Comparison of ENCODE assay signal across 8 cellular contexts in genomic region chr2:230712443-230713330, GRCh38. TPM values are rescaled to one million over a fixed set of nuclear protein-coding genes. Genes with fewer than 3 reads are reported as not detected.
DNase-seq lines count a peak whose midpoint lies in the region; ATAC-seq, FAIRE-seq and TF ChIP-seq lines count a peak whose summit lies in the region.

Gene CAB39, plus strand, starts transcription at chr2:230712842. Its CDS starts 47,160 bp downstream, at chr2:230760002.

- CTCF ChIA-PET in naive thymus-derived CD4-positive, alpha-beta T cell (lab: Charles Lee): interaction anchor here (0.6 to 2.2 kb wide), 7 partner anchors 10 to 86 kb away, joined by 3 to 14 read pairs (median 5); no protein-coding TSS in a partner anchor

- H3K36me3 Mint-ChIP-seq in naive thymus-derived CD4-positive, alpha-beta T cell: peaks cover 0 to 28% (median 4%) of the 10 kb centered on the region in 5 donors
- peaks cover 9 to 21% of the 10 kb centered on the region in 2 donors for H3K36me3 Mint-ChIP-seq in stimulated activated naive B cell treated with anti-CD40 and anti-IgM and Interleukin-4, amounts not matched to agents 10 μg/mL and 1 μg/mL and 100 μg/mL, for 72 hours

- no peaks in the 10 kb centered on the region for H3K27me3 Mint-ChIP-seq in naive thymus-derived CD4-positive, alpha-beta T cell
- no peaks in the 10 kb centered on the region for H3K27me3 Mint-ChIP-seq in stimulated activated naive B cell treated with anti-CD40 and anti-IgM and Interleukin-4, amounts not matched to agents 10 μg/mL and 1 μg/mL and 100 μg/mL, for 72 hours

- peak; percentile 75 for DNase-seq in DMS79 treated with DMSO at 0.1 percent for 48 hours (lab: John Stamatoyannopoulos, UW)
- peak; percentile 70 for DNase-seq in RCC 7860 (ENCODE audit: low spot score)
- peak; percentile 86 for DNase-seq in activated T-helper 1 cell treated with Interleukin-2 at 50 U/mL for 16 hours (ENCODE audit: low read depth)
- DNase-seq in fibroblast of gingiva (ENCODE audit: low read depth): peak; percentile 86
- DNase-seq in naive thymus-derived CD4-positive, alpha-beta T cell: peak; percentile 82 to 94 (median 90)
- DNase-seq in stimulated activated naive B cell treated with anti-CD40 and anti-IgM and Interleukin-4, amounts not matched to agents 10 μg/mL and 1 μg/mL and 100 μg/mL, for 72 hours: peak; percentile 88

- H3K4me3 ChIP-seq in KMS-11 (IDR thresholded peaks at IDR 0.05; ENCODE audit: insufficient read depth, low read depth, low read length): peak within 1 kb of the TSS; percentile 85
- H3K4me3 ChIP-seq in naive thymus-derived CD4-positive, alpha-beta T cell (ENCODE audit: low read length): peak within 1 kb of the TSS; percentile 92

- H3K9me3 ChIP-seq in naive thymus-derived CD4-positive, alpha-beta T cell (ENCODE audit: control insufficient read depth in 2 of 3, low read length in 3 of 3): no peaks in the 10 kb centered on the region

- intact Hi-C loops in naive thymus-derived CD4-positive, alpha-beta T cell (cut with micrococcal nuclease): loop anchor here (1.0 to 5.0 kb wide), 13 partner anchors 51 to 790 kb away; partner anchors contain the start of genes FBXO36 (in 1 of the 2), SP100 (in 1 of the 2), SP140 (in 1 of the 2) and SP140L (in 1 of the 2)

- peaks cover 39% of the 10 kb centered on the region for H3K4me1 ChIP-seq in KMS-11 (ENCODE audit: low read depth, poor library complexity, severe bottlenecking)
- H3K4me1 ChIP-seq in naive thymus-derived CD4-positive, alpha-beta T cell (ENCODE audit: control insufficient read depth in 2 of 2, insufficient read depth in 2 of 2, low read length in 2 of 2): peaks cover 27 to 35% of the 10 kb centered on the region in 2 donors

- peaks cover 18% of the 10 kb centered on the region for H4K20me1 ChIP-seq in KMS-11 (ENCODE audit: insufficient read depth)

- POLR2A ChIA-PET in naive thymus-derived CD4-positive, alpha-beta T cell (lab: Charles Lee): interaction anchor here (0.9 to 2.5 kb wide), 11 partner anchors 10 to 85 kb away, joined by 3 to 24 read pairs (median 5); no protein-coding TSS in a partner anchor

- H3K36me3 ChIP-seq in KMS-11 (ENCODE audit: insufficient read depth): no peaks in the 10 kb centered on the region
- H3K36me3 ChIP-seq in naive thymus-derived CD4-positive, alpha-beta T cell (ENCODE audit: control insufficient read depth in 2 of 3, insufficient read depth in 3 of 3, low read length in 3 of 3): peaks cover 0 to 6% (median 0%) of the 10 kb centered on the region in 3 experiments

- no peaks in the 10 kb centered on the region for H3K27me3 ChIP-seq in KMS-11 (ENCODE audit: insufficient read depth, low read depth)
- no peaks in the 10 kb centered on the region for H3K27me3 ChIP-seq in naive thymus-derived CD4-positive, alpha-beta T cell (ENCODE audit: control insufficient read depth in 2 of 2, insufficient read depth in 2 of 2, low read length in 2 of 2)

- no peak; the same call in none of the 2 replicates for TF ChIP-seq CTCF in KMS-11 (conservative IDR thresholded peaks at IDR 0.05; ENCODE audit: low read depth, low read length)

- H3K27ac Mint-ChIP-seq in naive thymus-derived CD4-positive, alpha-beta T cell: peak within 1 kb of the TSS; percentile 92 to 98 (median 97)
- peak within 1 kb of the TSS; percentile 93 for H3K27ac Mint-ChIP-seq in stimulated activated naive B cell treated with anti-CD40 and anti-IgM and Interleukin-4, amounts not matched to agents 10 μg/mL and 1 μg/mL and 100 μg/mL, for 72 hours

- ATAC-seq in GM21737 (IDR thresholded peaks at IDR 0.05; ENCODE audit: unreplicated experiment): peak; percentile 86
- ATAC-seq in naive thymus-derived CD4-positive, alpha-beta T cell: peak; percentile 96
- ATAC-seq in stimulated activated naive B cell treated with anti-CD40 and anti-IgM and Interleukin-4, amounts not matched to agents 10 μg/mL and 1 μg/mL and 100 μg/mL, for 72 hours (replicated peaks): peak; percentile 90 to 94

- H2AFZ ChIP-seq in KMS-11 (ENCODE audit: low read depth): peak within 1 kb of the TSS; percentile 99

- H3K9me3 Mint-ChIP-seq in naive thymus-derived CD4-positive, alpha-beta T cell: no peaks in the 10 kb centered on the region
- no peaks in the 10 kb centered on the region for H3K9me3 Mint-ChIP-seq in stimulated activated naive B cell treated with anti-CD40 and anti-IgM and Interleukin-4, amounts not matched to agents 10 μg/mL and 1 μg/mL and 100 μg/mL, for 72 hours

- H3K79me2 ChIP-seq in KMS-11 (ENCODE audit: insufficient read depth, low read depth): peaks cover 47% of the 10 kb centered on the region

- peaks cover 31 to 53% (median 50%) of the 10 kb centered on the region in 7 donors for H3K4me1 Mint-ChIP-seq in naive thymus-derived CD4-positive, alpha-beta T cell
- H3K4me1 Mint-ChIP-seq in stimulated activated naive B cell treated with anti-CD40 and anti-IgM and Interleukin-4, amounts not matched to agents 10 μg/mL and 1 μg/mL and 100 μg/mL, for 72 hours: peaks cover 25 to 44% of the 10 kb centered on the region in 2 donors

- peak within 1 kb of the TSS; percentile 87 for H3K4me2 ChIP-seq in KMS-11

- peak within 1 kb of the TSS; percentile 91 to 99 (median 98) for H3K4me3 Mint-ChIP-seq in naive thymus-derived CD4-positive, alpha-beta T cell
- H3K4me3 Mint-ChIP-seq in stimulated activated naive B cell treated with anti-CD40 and anti-IgM and Interleukin-4, amounts not matched to agents 10 μg/mL and 1 μg/mL and 100 μg/mL, for 72 hours: peak within 1 kb of the TSS; percentile 94 to 98

- no peak for FAIRE-seq in RCC 7860 (lab: Jason Lieb, UNC)

- peak within 1 kb of the TSS; percentile 72 for H3K9ac ChIP-seq in KMS-11

- H3K27ac ChIP-seq in KMS-11: peak within 1 kb of the TSS; percentile 36
- peak within 1 kb of the TSS; percentile 91 for H3K27ac ChIP-seq in naive thymus-derived CD4-positive, alpha-beta T cell (ENCODE audit: low read depth, low read length)

RNA-seq across cellular contexts. Expression of gene CAB39, which starts in this region (rescaled TPM):
- total RNA-seq in naive thymus-derived CD4-positive, alpha-beta T cell: 100 to 1,000 TPM in 2 of 5 experiments, 10 to 100 TPM in 3; 71.0 to 186 (median 95.4) TPM
- polyA plus RNA-seq in naive thymus-derived CD4-positive, alpha-beta T cell: 10 to 100 TPM; 73.1 to 79.4 TPM

Comparison
In these comparisons a context has a peak if more than half of its experiments do, and no peak if none do; other contexts are left out.
1. Peak in every context shown above with its lines: DNase-seq, ATAC-seq, H3K4me3 ChIP-seq and H3K27ac ChIP-seq.